23 cellular contexts compared by ENCODE assay signal in the genomic region with DNA sequence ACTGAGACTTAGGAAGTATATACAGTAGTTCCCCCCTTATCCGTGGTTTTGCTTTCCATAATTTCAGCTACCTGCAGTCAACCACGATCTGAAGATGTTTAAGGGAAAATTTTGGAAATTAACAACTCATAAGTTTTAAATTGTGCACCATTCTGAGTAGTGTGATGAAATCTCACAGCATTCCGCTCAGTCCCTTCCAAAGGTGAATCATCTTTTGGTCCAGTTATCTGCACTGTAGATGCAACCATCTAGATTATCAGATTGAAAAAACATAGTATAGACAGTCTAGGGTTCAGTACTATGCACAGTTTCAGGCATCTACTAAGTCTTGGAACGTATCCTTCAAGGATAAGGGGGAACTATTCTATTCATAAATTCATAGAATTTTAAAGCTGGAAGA.
"Had no signal": no experiment of that assay in that cellular context is flagged by ENCODE, and none has a peak within 500 bp of the region (broad histone marks: within the 10 kb centered on the region; RNA-seq: fewer than 3 reads in every experiment).

No MANE protein-coding gene starts in this region.

- H3K27ac ChIP-seq: VCaP had no signal

- H3K36me3 ChIP-seq: breast epithelium had no signal

- H3K4me3 ChIP-seq: breast epithelium had no signal

- ATAC-seq: activated CD4-positive, alpha-beta T cell treated with anti-CD3 and anti-CD28 coated beads for 36 hours; activated T-helper 17 cell treated with anti-CD3 and anti-CD28 coated beads, Interleukin-2, amount 50 U/mL, for 72 hours; T-cell had no signal

- DNase-seq: activated CD4-positive, alpha-beta memory T cell treated with anti-CD3 and anti-CD28 coated beads, Interleukin-2, amount 10 ng/mL, durations not matched to agents 7 days and 5 days; activated CD4-positive, alpha-beta T cell treated with anti-CD3 and anti-CD28 coated beads for 36 hours; activated CD4-positive, alpha-beta T cell treated with anti-CD3 and anti-CD28 coated beads, Interleukin-2, amount 50 U/mL, for 1 hour; activated gamma-delta T cell; activated naive CD4-positive, alpha-beta T cell treated with anti-CD3 and anti-CD28 coated beads for 36 hours; activated T-cell treated with anti-CD3 and anti-CD28 coated beads for 4 hours; activated T-cell treated with anti-CD3 and anti-CD28 coated beads, Interleukin-2, amount 50 U/mL, for 48 hours; caudate nucleus; Kasumi-1; KBM-7; NCI-H1930; NCI-H345; NCI-H510A; NCI-H526 treated with DMSO at 0.1 percent for 48 hours; NCI-H82; NK-92 treated with Interleukin-12 subunit alpha and Interleukin-12 subunit beta, amount 100 ng/mL, for 24 hours; SHP77 treated with DMSO at 0.1 percent for 48 hours; T-cell; T-helper 2 cell; T1000 had no signal

- H3K27me3 ChIP-seq: breast epithelium had no signal

- H3K9me3 ChIP-seq: breast epithelium had no signal
